Comparison of ENCODE assay signal across 13 cellular contexts in genomic region chr13:41554626-41555386, GRCh38.
DNase-seq lines count a peak whose midpoint lies in the region; ATAC-seq and FAIRE-seq lines count a peak whose summit lies in the region.
"Had no signal": no experiment of that assay in that cellular context is flagged by ENCODE, and none has a peak within 500 bp of the region (broad histone marks: within the 10 kb centered on the region; RNA-seq: fewer than 3 reads in every experiment).

No MANE protein-coding gene starts in this region.

- peak; percentile 79 to 83 for ATAC-seq in activated T-cell treated with anti-CD3 and anti-CD28 coated beads, Interleukin-2, amount 50 U/mL, for 4 hours
- ATAC-seq in GM21717 (IDR thresholded peaks at IDR 0.05; ENCODE audit: unreplicated experiment) (peak; percentile 95), HG03457 (IDR thresholded peaks at IDR 0.05; ENCODE audit: unreplicated experiment) (peak; percentile 91)
- ATAC-seq: naive thymus-derived CD4-positive, alpha-beta T cell; SK-N-SH treated with all-trans-retinoic acid at 6 μM for 48 hours had no signal

- FAIRE-seq in RCC 7860 (lab: Jason Lieb, UNC): no peak
- FAIRE-seq: astrocyte had no signal

- H3K4me1 Mint-ChIP-seq in activated T-cell treated with anti-CD3 and anti-CD28 coated beads, Interleukin-2, amount 50 U/mL, for 4 hours (ENCODE audit: low read depth): peaks cover 8% of the 10 kb centered on the region

- DNase-seq in activated T-cell treated with anti-CD3 and anti-CD28 coated beads, Interleukin-2, amount 50 U/mL, for 4 hours: no peak
- DNase-seq in activated T-cell treated with anti-CD3 and anti-CD28 coated beads for 4 hours (no peak), GDM1 (lab: John Stamatoyannopoulos, UW) (no peak), NCI-H524 (lab: John Stamatoyannopoulos, UW) (no peak), RCC 7860 (ENCODE audit: low spot score) (no peak)
- DNase-seq in stimulated activated CD8-positive, alpha-beta memory T cell treated with anti-CD3 and anti-CD28 coated beads, Interleukin-2, amount 100 ng/mL, for 48 hours (ENCODE audit: low read depth in 2 of 2): peak; percentile 15 to 29
- DNase-seq: foreskin melanocyte, NCI-H1436 had no signal

- no peaks in the 10 kb centered on the region for H3K36me3 Mint-ChIP-seq in activated T-cell treated with anti-CD3 and anti-CD28 coated beads, Interleukin-2, amount 50 U/mL, for 4 hours (ENCODE audit: insufficient read depth)

- H3K4me3 Mint-ChIP-seq in activated T-cell treated with anti-CD3 and anti-CD28 coated beads, Interleukin-2, amount 50 U/mL, for 4 hours: no peak overlapping the region

- H3K9me3 Mint-ChIP-seq in activated T-cell treated with anti-CD3 and anti-CD28 coated beads, Interleukin-2, amount 50 U/mL, for 4 hours: no peaks in the 10 kb centered on the region
- H3K9me3 Mint-ChIP-seq: naive thymus-derived CD4-positive, alpha-beta T cell had no signal

- H3K27me3 Mint-ChIP-seq in activated T-cell treated with anti-CD3 and anti-CD28 coated beads, Interleukin-2, amount 50 U/mL, for 4 hours (ENCODE audit: low read depth): no peaks in the 10 kb centered on the region
- H3K27me3 Mint-ChIP-seq: naive thymus-derived CD4-positive, alpha-beta T cell had no signal

Comparison
In these comparisons a context has a peak if more than half of its experiments do, and no peak if none do; other contexts are left out.
1. DNase-seq: peak in stimulated activated CD8-positive, alpha-beta memory T cell treated with anti-CD3 and anti-CD28 coated beads, Interleukin-2, amount 100 ng/mL, for 48 hours (2 of 2); none in activated T-cell treated with anti-CD3 and anti-CD28 coated beads, Interleukin-2, amount 50 U/mL, for 4 hours (single experiment), activated T-cell treated with anti-CD3 and anti-CD28 coated beads for 4 hours (single experiment), GDM1 (single experiment), NCI-H524 (0 of 2) and RCC 7860 (single experiment).
2. Peak in every context shown above with its lines, with median percentiles within 50 percentile points of each other: ATAC-seq.